ENCODE assay signal across 8 cellular contexts in the genomic region with DNA sequence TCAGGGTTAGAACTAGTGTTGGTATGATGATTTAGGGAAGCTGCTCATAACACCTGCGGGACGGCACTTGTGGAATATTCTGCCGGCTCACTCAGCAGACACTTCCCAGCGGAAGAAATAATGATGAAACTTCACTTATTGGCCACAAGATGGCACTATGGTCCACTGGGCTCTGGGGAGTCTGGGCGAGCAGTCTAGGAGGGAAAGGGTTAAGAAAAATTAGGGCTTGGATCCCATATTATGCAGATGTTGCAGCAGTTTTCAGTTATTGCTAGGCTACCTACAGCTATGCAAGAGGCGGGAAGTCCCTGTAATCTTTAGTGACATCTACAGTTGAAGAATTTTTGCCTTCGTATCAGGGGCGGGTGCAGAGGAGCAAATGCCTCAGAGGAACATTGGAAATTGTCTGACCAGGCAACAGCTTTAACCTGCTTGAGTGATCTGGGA.
DNase-seq lines count a peak whose midpoint lies in the region; ATAC-seq, FAIRE-seq and TF ChIP-seq lines count a peak whose summit lies in the region.

No MANE protein-coding gene starts in this region.

- no peaks in the 10 kb centered on the region for H3K27me3 Mint-ChIP-seq in activated T-cell treated with anti-CD3 and anti-CD28 coated beads, Interleukin-2, amount 50 U/mL, for 4 hours (ENCODE audit: low read depth)

- no peaks in the 10 kb centered on the region for H3K27me3 ChIP-seq in brain microvascular endothelial cell (replicated peaks)
- H3K27me3 ChIP-seq in HepG2 (ENCODE audit: control insufficient read depth in 1 of 2, insufficient read depth in 2 of 2, low read length in 2 of 2): 0 out of 5 replicates have a peak, but pooled peaks cover 0 to 3% of the 10 kb centered on the region in 2 experiments

- no peak overlapping the region for H3K4me3 ChIP-seq in brain microvascular endothelial cell (ENCODE audit: low read depth, low read length)
- H3K4me3 ChIP-seq in HepG2 (replicated peaks in 1 of 3; ENCODE audit: insufficient read depth in 1 of 3, low read depth in 2 of 3, low read length in 3 of 3): no peak overlapping the region

- no peak for FAIRE-seq in HepG2 (lab: Jason Lieb, UNC)

- peak; percentile 82 for TF ChIP-seq CTCF in brain microvascular endothelial cell (IDR thresholded peaks at IDR 0.05; ENCODE audit: low read depth, low read length, missing control alignments)
- TF ChIP-seq CTCF in HepG2 (CRISPR knock-in tag; IDR thresholded peaks at IDR 0.05): peak; percentile 60

- 19% methylated on average over 8 of the region's 8 CpGs for WGBS in HepG2 (ENCODE audit: low lambda C conversion rate)

- H2AFZ ChIP-seq in HepG2 (ENCODE audit: low read length): no peak overlapping the region

- no peaks in the 10 kb centered on the region for H3K79me2 ChIP-seq in HepG2 (ENCODE audit: insufficient read depth, low read length)

- POLR2A ChIA-PET in HepG2 (lab: Yijun Ruan, JAX): no interaction called here

- H3K9ac ChIP-seq in HepG2 (ENCODE audit: insufficient read depth, low read depth, low read length): no peak overlapping the region

- intact Hi-C loops in HepG2 (cut with micrococcal nuclease; ENCODE audit: unreplicated experiment): no loop called here

- no peak for DNase-seq in activated T-cell treated with anti-CD3 and anti-CD28 coated beads, Interleukin-2, amount 50 U/mL, for 4 hours
- DNase-seq in activated T-cell treated with anti-CD3 and anti-CD28 coated beads, Interleukin-2, amount 50 U/mL, for 48 hours: no peak
- DNase-seq in H4 (ENCODE audit: low spot score): peak; percentile 57
- DNase-seq in NCI-H2171 (lab: John Stamatoyannopoulos, UW): peak; percentile 28
- no peak for DNase-seq in brain microvascular endothelial cell
- DNase-seq in HepG2 (ENCODE audit: low spot score): peak; percentile 18
- no peak for DNase-seq in NCI-H774 (lab: John Stamatoyannopoulos, UW)
- no peak for DNase-seq in NCI-H510A treated with DMSO at 0.1 percent for 48 hours (lab: John Stamatoyannopoulos, UW)

- H3K9me3 ChIP-seq in HepG2 (ENCODE audit: low read length): no peaks in the 10 kb centered on the region

- H3K4me1 Mint-ChIP-seq in activated T-cell treated with anti-CD3 and anti-CD28 coated beads, Interleukin-2, amount 50 U/mL, for 4 hours (ENCODE audit: low read depth): peaks cover 41% of the 10 kb centered on the region

- BruUV-seq in HepG2 (replicated peaks; lab: Mats Ljungman, UMichigan): no TSS peak

- H3K9me3 Mint-ChIP-seq in activated T-cell treated with anti-CD3 and anti-CD28 coated beads, Interleukin-2, amount 50 U/mL, for 4 hours: no peaks in the 10 kb centered on the region

- H3K36me3 Mint-ChIP-seq in activated T-cell treated with anti-CD3 and anti-CD28 coated beads, Interleukin-2, amount 50 U/mL, for 4 hours (ENCODE audit: insufficient read depth): no peaks in the 10 kb centered on the region

- H3K27ac ChIP-seq in brain microvascular endothelial cell (no peak overlapping the region), HepG2 (ENCODE audit: extremely low read length, insufficient read depth, low read length) (no peak overlapping the region)

- CTCF ChIA-PET in HepG2 (lab: Yijun Ruan, JAX; ENCODE audit: low intra/inter-chr PET ratio, low total read pairs): no interaction called here

- no peak overlapping the region for H3K4me3 Mint-ChIP-seq in activated T-cell treated with anti-CD3 and anti-CD28 coated beads, Interleukin-2, amount 50 U/mL, for 4 hours

- H3K4me2 ChIP-seq in HepG2 (ENCODE audit: low read depth, low read length): no peak overlapping the region

- peak; percentile 43 to 53 for ATAC-seq in activated T-cell treated with anti-CD3 and anti-CD28 coated beads, Interleukin-2, amount 50 U/mL, for 4 hours
- peak; percentile 75 for ATAC-seq in HepG2

- TF ChIP-seq EP300 in HepG2 (IDR thresholded peaks at IDR 0.05; ENCODE audit: low read depth in 2 of 2, low read length in 2 of 2) (no peak), HepG2 (CRISPR knock-in tag; IDR thresholded peaks at IDR 0.05; ENCODE audit: borderline replicate concordance) (no peak)

- TF ChIP-seq RAD21 in HepG2 (CRISPR knock-in tag; IDR thresholded peaks at IDR 0.05): no peak

- H3K36me3 ChIP-seq in brain microvascular endothelial cell (replicated peaks) (no peaks in the 10 kb centered on the region), HepG2 (replicated peaks in 1 of 2; ENCODE audit: control insufficient read depth in 1 of 2, insufficient read depth in 2 of 2, low read length in 2 of 2) (no peaks in the 10 kb centered on the region)

- no peak for TF ChIP-seq POLR2A in HepG2 (IDR thresholded peaks at IDR 0.05; ENCODE audit: insufficient read depth in 1 of 2, low read depth in 2 of 2, low read length in 2 of 2)

- no peaks in the 10 kb centered on the region for H4K20me1 ChIP-seq in HepG2 (ENCODE audit: insufficient read depth, low read length)

- H3K4me1 ChIP-seq in HepG2 (ENCODE audit: insufficient read depth, low read length): no peaks in the 10 kb centered on the region

- in situ Hi-C loops in brain microvascular endothelial cell (cut with HindIII; ENCODE audit: low pct_ligation_motif_present, low sequenced_read_pairs): no loop called here
- in situ Hi-C loops in HepG2 (cut with HindIII; ENCODE audit: extremely low pct_ligation_motif_present, low pct_unique_long_range_greater_than_20kb): no loop called here

TF ChIP-seq in HepG2, 621 proteins besides CTCF, POLR2A, EP300 and RAD21:
- TF ChIP-seq ZSCAN9 (CRISPR knock-in tag; IDR thresholded peaks at IDR 0.05; ENCODE audit: borderline replicate concordance) (no peak), ZNF652 (CRISPR knock-in tag; IDR thresholded peaks at IDR 0.05; ENCODE audit: borderline replicate concordance, low read depth) (peak; percentile 94)
TF ChIP-seq in HepG2: peak in this region for 1.

Comparison
In these comparisons a context has a peak if more than half of its experiments do, and no peak if none do; other contexts are left out.
1. DNase-seq: peak in H4 (single experiment), NCI-H2171 (single experiment) and HepG2 (single experiment); none in activated T-cell treated with anti-CD3 and anti-CD28 coated beads, Interleukin-2, amount 50 U/mL, for 4 hours (single experiment), activated T-cell treated with anti-CD3 and anti-CD28 coated beads, Interleukin-2, amount 50 U/mL, for 48 hours (0 of 2), brain microvascular endothelial cell (single experiment), NCI-H774 (single experiment) and NCI-H510A treated with DMSO at 0.1 percent for 48 hours (single experiment).